ENCODE assay signal across 6 cellular contexts in genomic region chr11:29975580-29975979, GRCh38. TPM values are rescaled to one million over a fixed set of nuclear protein-coding genes. Genes with fewer than 3 reads are reported as not detected.
"Had no signal": no experiment of that assay in that cellular context is flagged by ENCODE, and none has a peak within 500 bp of the region (broad histone marks: within the 10 kb centered on the region; RNA-seq: fewer than 3 reads in every experiment).

No MANE protein-coding gene starts in this region.

RNA-seq across cellular contexts. Expression of gene KCNA4, which starts 41.2 kb away (rescaled TPM):
- total RNA-seq: kidney epithelial cell, left colon, left lobe of liver, lung microvascular endothelial cell, mammary epithelial cell, mononuclear cell had no signal
